In genomic region chr11:124799384-124800225, GRCh38 we compare ENCODE assay signal across 8 cellular contexts. TPM values are rescaled to one million over a fixed set of nuclear protein-coding genes. Genes with fewer than 3 reads are reported as not detected.
DNase-seq lines count a peak whose midpoint lies in the region; ATAC-seq and TF ChIP-seq lines count a peak whose summit lies in the region.

No MANE protein-coding gene starts in this region.

- peak; percentile 50 for DNase-seq in activated CD4-positive, alpha-beta memory T cell treated with anti-CD3 and anti-CD28 coated beads for 36 hours
- peak; percentile 35 for DNase-seq in effector CD8-positive, alpha-beta T cell (lab: John Stamatoyannopoulos, UW)
- peak; percentile 30 to 79 for DNase-seq in stimulated activated effector memory CD8-positive, alpha-beta T cell treated with anti-CD3 and anti-CD28 coated beads, Interleukin-12 subunit alpha, Interleukin-12 subunit beta, amount 100 ng/mL, for 72 hours (ENCODE audit: low spot score in 2 of 2)
- DNase-seq in middle frontal gyrus (ENCODE audit: extremely low spot score, low spot score), result no peak

- peaks cover 9% of the 10 kb centered on the region for H3K27me3 ChIP-seq in Loucy (ENCODE audit: insufficient read depth, low read length, poor library complexity, severe bottlenecking)

- H3K4me3 Mint-ChIP-seq in activated CD4-positive, alpha-beta memory T cell treated with anti-CD3 and anti-CD28 coated beads for 36 hours, result peak overlapping the region; percentile 89
- H3K4me3 Mint-ChIP-seq in stimulated activated effector memory CD8-positive, alpha-beta T cell treated with anti-CD3 and anti-CD28 coated beads, Interleukin-12 subunit alpha, Interleukin-12 subunit beta, amount 100 ng/mL, for 72 hours, result peak overlapping the region; percentile 91

- H3K9me3 ChIP-seq in Loucy (ENCODE audit: insufficient read depth, low read depth, low read length) (no peaks in the 10 kb centered on the region), mesodermal cell (ENCODE audit: control insufficient read depth, low read length) (no peaks in the 10 kb centered on the region)

- H3K9me3 Mint-ChIP-seq in activated CD4-positive, alpha-beta memory T cell treated with anti-CD3 and anti-CD28 coated beads for 36 hours, result no peaks in the 10 kb centered on the region
- H3K9me3 Mint-ChIP-seq in stimulated activated effector memory CD8-positive, alpha-beta T cell treated with anti-CD3 and anti-CD28 coated beads, Interleukin-12 subunit alpha, Interleukin-12 subunit beta, amount 100 ng/mL, for 72 hours, result no peaks in the 10 kb centered on the region

- WGBS in mesodermal cell (ENCODE audit: insufficient coverage in 2 of 2), 2 experiments, result 0 to 1% methylated on average over 59 to 65 of the region's 81 CpGs

- peak overlapping the region; percentile 99 for H3K4me2 ChIP-seq in Loucy (ENCODE audit: low read depth, low read length, poor library complexity, severe bottlenecking)

- H3K36me3 Mint-ChIP-seq in activated CD4-positive, alpha-beta memory T cell treated with anti-CD3 and anti-CD28 coated beads for 36 hours, result no peaks in the 10 kb centered on the region
- H3K36me3 Mint-ChIP-seq in stimulated activated effector memory CD8-positive, alpha-beta T cell treated with anti-CD3 and anti-CD28 coated beads, Interleukin-12 subunit alpha, Interleukin-12 subunit beta, amount 100 ng/mL, for 72 hours, result no peaks in the 10 kb centered on the region

- H4K20me1 ChIP-seq in Loucy (ENCODE audit: insufficient read depth, low read length, poor library complexity, severe bottlenecking), result peaks cover 37% of the 10 kb centered on the region

- H3K4me1 Mint-ChIP-seq in activated CD4-positive, alpha-beta memory T cell treated with anti-CD3 and anti-CD28 coated beads for 36 hours (ENCODE audit: low read depth), result peaks cover 29% of the 10 kb centered on the region
- H3K4me1 Mint-ChIP-seq in stimulated activated effector memory CD8-positive, alpha-beta T cell treated with anti-CD3 and anti-CD28 coated beads, Interleukin-12 subunit alpha, Interleukin-12 subunit beta, amount 100 ng/mL, for 72 hours, result peaks cover 19% of the 10 kb centered on the region

- H2AFZ ChIP-seq in Loucy (ENCODE audit: low read length), result peak overlapping the region; percentile 98

- H3K4me3 ChIP-seq in GM08714 (ENCODE audit: low read length), result peak overlapping the region; percentile 88
- H3K4me3 ChIP-seq in Loucy (ENCODE audit: low read length, poor library complexity, severe bottlenecking), result peak overlapping the region; percentile 88
- H3K4me3 ChIP-seq in mesodermal cell (ENCODE audit: extremely low read depth, insufficient read depth, low read length, poor library complexity, severe bottlenecking), result peak overlapping the region; percentile 68

- no peak for TF ChIP-seq CTCF in Loucy (conservative IDR thresholded peaks at IDR 0.05; ENCODE audit: low read length)

- H3K27me3 Mint-ChIP-seq in activated CD4-positive, alpha-beta memory T cell treated with anti-CD3 and anti-CD28 coated beads for 36 hours, result no peaks in the 10 kb centered on the region

- no peaks in the 10 kb centered on the region for H3K9me2 ChIP-seq in Loucy (replicated peaks; ENCODE audit: low read depth, low read length)

- POLR2A ChIA-PET in activated CD4-positive, alpha-beta memory T cell treated with anti-CD3 and anti-CD28 coated beads for 36 hours (lab: Charles Lee), result interaction anchor here (1.0 to 2.9 kb wide), 9 partner anchors 12 to 177 kb away, joined by 3 to 16 read pairs (median 5); partner anchors contain the start of genes SIAE, SPA17 and TBRG1

- CTCF ChIA-PET in activated CD4-positive, alpha-beta memory T cell treated with anti-CD3 and anti-CD28 coated beads for 36 hours (lab: Charles Lee), result interaction anchor here (1.0 to 6.6 kb wide), 15 partner anchors 8 to 177 kb away, joined by 3 to 61 read pairs (median 7); partner anchors contain the start of genes ROBO3, SIAE, SPA17 and TBRG1

- H3K79me2 ChIP-seq in Loucy (ENCODE audit: insufficient read depth, low read length), result peaks cover 47% of the 10 kb centered on the region

- H3F3A ChIP-seq in Loucy (ENCODE audit: low read depth), result no peaks in the 10 kb centered on the region

- H3K27ac ChIP-seq in mesodermal cell (ENCODE audit: low read depth, low read length, severe bottlenecking), result peak overlapping the region; percentile 95

- ATAC-seq in GM21825 (IDR thresholded peaks at IDR 0.05; ENCODE audit: unreplicated experiment), result peak; percentile 34
- peak; percentile 72 for ATAC-seq in stimulated activated effector memory CD8-positive, alpha-beta T cell treated with anti-CD3 and anti-CD28 coated beads, Interleukin-12 subunit alpha, Interleukin-12 subunit beta, amount 100 ng/mL, for 72 hours

- H3K4me1 ChIP-seq in Loucy (ENCODE audit: insufficient read depth, low read length, poor library complexity, severe bottlenecking), result peaks cover 37% of the 10 kb centered on the region
- H3K4me1 ChIP-seq in mesodermal cell (ENCODE audit: control insufficient read depth, insufficient read depth, low read length, poor library complexity, severe bottlenecking), result peaks cover 10% of the 10 kb centered on the region

- H3K36me3 ChIP-seq in Loucy (ENCODE audit: insufficient read depth, low read length) (no peaks in the 10 kb centered on the region), mesodermal cell (ENCODE audit: control insufficient read depth, insufficient read depth, low read length) (peaks cover 9% of the 10 kb centered on the region)

- peak overlapping the region; percentile 78 for H3K9ac ChIP-seq in Loucy (ENCODE audit: low read depth, low read length, poor library complexity, severe bottlenecking)

- H3K27ac Mint-ChIP-seq in activated CD4-positive, alpha-beta memory T cell treated with anti-CD3 and anti-CD28 coated beads for 36 hours, result peak overlapping the region; percentile 88
- H3K27ac Mint-ChIP-seq in stimulated activated effector memory CD8-positive, alpha-beta T cell treated with anti-CD3 and anti-CD28 coated beads, Interleukin-12 subunit alpha, Interleukin-12 subunit beta, amount 100 ng/mL, for 72 hours, result peak overlapping the region; percentile 96

- intact Hi-C loops in activated CD4-positive, alpha-beta memory T cell treated with anti-CD3 and anti-CD28 coated beads for 36 hours (cut with micrococcal nuclease), result loop anchor here (1.0 to 5.0 kb wide), 8 partner anchors 36 to 312 kb away; partner anchors contain the start of genes SIAE, SPA17, TBRG1 and TMEM218

RNA-seq across cellular contexts. Expression of gene MSANTD2, which starts 0.6 kb away (rescaled TPM):
- 1 to 10 TPM; 6.1 to 6.4 TPM for total RNA-seq in activated CD4-positive, alpha-beta memory T cell treated with anti-CD3 and anti-CD28 coated beads for 36 hours
- 15.2 TPM for polyA plus RNA-seq in mesodermal cell (2013, experiment 1 of 2)
- polyA plus RNA-seq in mesodermal cell (2013, experiment 2 of 2), result 14.4 TPM

RNA-seq across cellular contexts. Expression of gene ESAM, which starts 37.5 kb away (rescaled TPM):
- under 1 TPM; 0.64 to 0.75 TPM for total RNA-seq in activated CD4-positive, alpha-beta memory T cell treated with anti-CD3 and anti-CD28 coated beads for 36 hours
- 97.5 TPM for polyA plus RNA-seq in mesodermal cell (2013, experiment 1 of 2)
- 81.5 TPM for polyA plus RNA-seq in mesodermal cell (2013, experiment 2 of 2)

RNA-seq across cellular contexts. Expression of gene VSIG2, which starts 47.5 kb away (rescaled TPM):
- under 1 TPM; 0.31 to 0.34 TPM for total RNA-seq in activated CD4-positive, alpha-beta memory T cell treated with anti-CD3 and anti-CD28 coated beads for 36 hours
- polyA plus RNA-seq in mesodermal cell (2013, experiment 1 of 2), result 1.0 TPM
- 0.25 TPM for polyA plus RNA-seq in mesodermal cell (2013, experiment 2 of 2)

RNA-seq across cellular contexts. Expression of gene NRGN, which starts 59.9 kb away (rescaled TPM):
- 10 to 100 TPM; 15.3 to 17.0 TPM for total RNA-seq in activated CD4-positive, alpha-beta memory T cell treated with anti-CD3 and anti-CD28 coated beads for 36 hours
- polyA plus RNA-seq in mesodermal cell (2013, experiment 1 of 2), result 28.7 TPM
- polyA plus RNA-seq in mesodermal cell (2013, experiment 2 of 2), result 23.7 TPM
